7 cellular contexts compared by ENCODE assay signal in the genomic region with DNA sequence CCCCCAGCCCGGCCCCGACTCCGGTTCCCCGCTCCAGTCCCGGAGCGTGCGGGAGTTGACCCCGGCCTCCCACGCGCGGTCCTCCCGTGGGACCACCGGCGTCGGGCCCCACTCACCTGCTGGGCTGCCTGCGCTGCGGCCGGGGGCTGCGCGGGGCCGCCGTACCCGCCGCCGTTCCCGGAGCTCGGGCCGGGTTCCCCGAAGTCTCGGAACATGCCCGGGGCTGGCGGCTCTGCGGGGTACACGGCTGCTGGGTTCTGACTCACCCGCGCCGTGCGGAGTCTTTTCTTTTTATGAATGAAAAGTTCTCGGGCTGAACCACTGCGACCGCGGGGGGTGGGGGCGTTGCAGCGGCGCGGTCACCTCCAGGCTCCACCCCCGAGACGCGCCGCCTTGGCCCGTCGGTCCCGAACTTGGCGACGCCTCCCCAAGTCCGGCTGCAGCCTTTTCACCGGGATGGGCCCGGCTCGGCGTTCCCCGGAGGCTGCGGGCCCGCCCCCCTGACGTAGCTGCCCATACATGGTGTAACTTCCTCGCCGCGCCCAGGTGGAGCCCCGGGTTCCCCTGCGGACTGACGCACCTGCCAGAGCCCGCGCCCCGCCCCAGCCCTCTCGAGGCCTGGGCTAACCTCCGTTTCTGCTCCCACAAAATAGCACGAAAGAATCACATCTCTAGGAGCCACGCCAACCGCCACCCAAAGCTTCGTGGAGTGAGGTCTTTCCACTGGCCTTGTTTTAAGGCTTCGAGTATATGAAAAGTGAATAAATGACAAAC. TPM values are rescaled to one million over a fixed set of nuclear protein-coding genes. Genes with fewer than 3 reads are reported as not detected.
DNase-seq lines count a peak whose midpoint lies in the region; ATAC-seq and TF ChIP-seq lines count a peak whose summit lies in the region.

FOSL1 (minus strand) TSS at position 264 of the 774 bp plus-strand sequence; CDS start at position 215, 49 bp downstream.

- peaks cover 16% of the 10 kb centered on the region for H3K4me1 Mint-ChIP-seq in central memory CD8-positive, alpha-beta T cell

- H3K4me3 ChIP-seq in kidney epithelial cell (ENCODE audit: low read depth, low read length): peak within 1 kb of the TSS; percentile 92

- peaks cover 9% of the 10 kb centered on the region for H3K36me3 Mint-ChIP-seq in central memory CD8-positive, alpha-beta T cell (ENCODE audit: insufficient read depth)

- peak; percentile 53 for TF ChIP-seq POLR2A in GM15510 (IDR thresholded peaks at IDR 0.05; ENCODE audit: borderline replicate concordance, extremely low read depth, insufficient read length)

- TF ChIP-seq CTCF in kidney epithelial cell (IDR thresholded peaks at IDR 0.05; ENCODE audit: insufficient read depth, low read length, poor library complexity, severe bottlenecking): no peak

- DNase-seq in NCI-H1436 treated with DMSO at 0.1 percent for 48 hours (lab: John Stamatoyannopoulos, UW): peak; percentile 29
- DNase-seq in activated CD4-positive, CD25-positive, alpha-beta regulatory T cell treated with anti-CD3 and anti-CD28 coated beads, Interleukin-2, amount 50 U/mL, for 72 hours: peak; percentile 94
- DNase-seq in central memory CD8-positive, alpha-beta T cell (ENCODE audit: low spot score in 2 of 2): peak; percentile 83 to 85
- DNase-seq in kidney epithelial cell (ENCODE audit: low read depth): peak; percentile 73
- DNase-seq in stimulated activated CD4-positive, alpha-beta T cell treated with anti-CD3 and anti-CD28 coated beads, Interleukin-15, amount 100 ng/mL, for 24 hours: peak; percentile 98

- no peaks in the 10 kb centered on the region for H3K9me3 Mint-ChIP-seq in central memory CD8-positive, alpha-beta T cell

- H3K27me3 Mint-ChIP-seq in central memory CD8-positive, alpha-beta T cell: no peaks in the 10 kb centered on the region

- peak within 1 kb of the TSS; percentile 61 for H3K4me3 Mint-ChIP-seq in central memory CD8-positive, alpha-beta T cell

- ATAC-seq in HG02678 (IDR thresholded peaks at IDR 0.05; ENCODE audit: unreplicated experiment): peak; percentile 81
- ATAC-seq in central memory CD8-positive, alpha-beta T cell (replicated peaks; ENCODE audit: extremely low read depth, poor library complexity, severe bottlenecking): peak; percentile 93

- H3K36me3 ChIP-seq in kidney epithelial cell (ENCODE audit: control insufficient read depth, insufficient read depth, low read length): no peaks in the 10 kb centered on the region

- H3K27me3 ChIP-seq in kidney epithelial cell (ENCODE audit: control insufficient read depth, insufficient read depth, low read length): no peaks in the 10 kb centered on the region

- H3K27ac Mint-ChIP-seq in central memory CD8-positive, alpha-beta T cell (ENCODE audit: low read depth): no peak within 1 kb of the TSS

RNA-seq across cellular contexts. Expression of gene FOSL1, which starts in this region (rescaled TPM):
- 44.2 and 46.5 TPM in 2 replicates for total RNA-seq in kidney epithelial cell

Comparison
In these comparisons a context has a peak if more than half of its experiments do, and no peak if none do; other contexts are left out.
1. Peak in every context shown above with its lines: DNase-seq, ATAC-seq and H3K4me3 ChIP-seq.
2. DNase-seq: peak in every context shown above with its lines; median percentile 98 in stimulated activated CD4-positive, alpha-beta T cell treated with anti-CD3 and anti-CD28 coated beads, Interleukin-15, amount 100 ng/mL, for 24 hours; 94 in activated CD4-positive, CD25-positive, alpha-beta regulatory T cell treated with anti-CD3 and anti-CD28 coated beads, Interleukin-2, amount 50 U/mL, for 72 hours; 84 in central memory CD8-positive, alpha-beta T cell; 73 in kidney epithelial cell; 29 in NCI-H1436 treated with DMSO at 0.1 percent for 48 hours.